Comparison of ENCODE assay signal across 1 cellular context in the genomic region with DNA sequence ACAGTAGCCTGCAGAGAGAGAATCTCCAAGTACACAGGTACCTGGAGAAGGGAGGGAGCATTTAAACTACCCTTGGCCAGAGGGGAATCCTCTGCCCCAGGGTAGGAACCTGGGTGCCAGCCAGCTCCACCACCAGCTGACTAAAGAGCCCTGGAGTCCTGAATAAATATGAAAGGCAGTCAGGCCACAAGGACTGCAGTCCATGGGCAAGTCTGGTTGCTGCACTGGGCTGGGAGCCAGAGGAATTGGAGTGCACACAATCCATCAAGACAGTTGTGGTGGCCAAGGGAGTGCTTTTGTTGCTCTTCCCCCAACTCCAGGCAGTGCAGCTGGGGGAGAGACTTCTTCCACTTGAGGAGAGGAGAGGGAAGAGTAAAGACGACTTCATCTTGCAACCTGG.
TF ChIP-seq lines count a peak whose summit lies in the region.

No MANE protein-coding gene starts in this region.

TF ChIP-seq in H1, 55 proteins besides CTCF, POLR2A, EP300 and RAD21 (continued from another document):
- TF ChIP-seq EZH2 (IDR thresholded peaks at IDR 0.05; ENCODE audit: low read depth, low read length, severe bottlenecking) (no peak), KDM5A (IDR thresholded peaks at IDR 0.05; ENCODE audit: low read length) (no peak), JUND (IDR thresholded peaks at IDR 0.05; ENCODE audit: low read length) (no peak), MAFK (IDR thresholded peaks at IDR 0.05; ENCODE audit: low read depth, low read length) (no peak)
